ENCODE assay signal across 15 cellular contexts in the genomic region with DNA sequence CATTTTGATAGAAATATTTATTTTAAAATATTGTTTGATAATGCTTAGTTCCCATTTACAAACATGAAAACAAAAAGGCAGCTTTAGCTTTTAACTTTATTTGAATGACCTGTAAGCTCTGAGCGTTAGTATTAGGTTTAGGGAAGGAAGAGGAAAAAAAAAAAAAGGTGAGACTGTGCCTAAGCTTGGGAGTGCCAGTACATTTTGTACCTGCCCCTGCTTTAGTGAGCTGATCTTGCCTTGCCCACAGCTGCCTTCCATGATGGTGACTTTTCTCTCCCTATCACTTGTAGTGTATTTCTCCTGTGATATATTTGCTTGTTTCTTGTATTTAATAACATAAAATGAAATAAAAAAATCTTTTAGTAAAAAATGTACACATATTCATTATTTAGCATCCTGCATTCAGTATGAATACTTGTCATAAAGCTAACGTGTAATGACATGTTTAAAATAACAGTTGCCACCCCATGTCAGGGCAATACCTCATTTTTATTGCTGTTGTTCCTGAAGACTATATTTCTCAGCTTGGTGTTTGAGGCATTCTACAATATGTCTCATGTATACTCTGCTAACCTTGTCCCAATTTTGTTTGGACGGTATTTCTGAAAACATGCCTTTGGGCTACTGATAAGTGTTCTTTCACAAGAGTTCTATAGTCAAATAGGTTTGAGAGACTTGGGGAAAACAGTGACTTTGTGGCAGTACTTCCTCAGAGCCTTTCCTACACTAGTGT.
"Had no signal": no experiment of that assay in that cellular context is flagged by ENCODE, and none has a peak within 500 bp of the region (broad histone marks: within the 10 kb centered on the region; RNA-seq: fewer than 3 reads in every experiment).

No MANE protein-coding gene starts in this region.

- H3K36me3 Mint-ChIP-seq: type B pancreatic cell had no signal

- H3K9me3 ChIP-seq: lower lobe of right lung, suprapubic skin had no signal

- H3K27ac ChIP-seq: lower lobe of right lung, suprapubic skin had no signal

- H3K36me3 ChIP-seq: lower lobe of right lung had no signal

- H3K4me3 ChIP-seq: lower lobe of right lung, suprapubic skin had no signal

- H3K27me3 Mint-ChIP-seq: activated naive CD8-positive, alpha-beta T cell; T-helper 17 cell; type B pancreatic cell had no signal

- DNase-seq: activated CD4-positive, CD25-positive, alpha-beta regulatory T cell; activated effector memory CD4-positive, alpha-beta T cell treated with anti-CD3 and anti-CD28 coated beads, Interleukin-2, amount 50 U/mL, for 16 hours; activated T-cell treated with anti-CD3 and anti-CD28 coated beads, Interleukin-2, amount 50 U/mL, for 1 hour; amygdala; brain microvascular endothelial cell; hippocampal formation; kidney glomerular epithelial cell; lower lobe of right lung; nephron progenitor cell; stimulated activated CD4-positive, alpha-beta T cell treated with anti-CD3 and anti-CD28 coated beads, Interleukin-2, amount 100 ng/mL, for 48 hours; stimulated activated naive CD4-positive, alpha-beta T cell treated with Interleukin-2 at 50 U/mL for 16 hours; T-helper 17 cell had no signal

- H3K27me3 ChIP-seq: brain microvascular endothelial cell, suprapubic skin had no signal

- H3K4me3 Mint-ChIP-seq: activated naive CD8-positive, alpha-beta T cell; nephron progenitor cell; T-helper 17 cell; type B pancreatic cell had no signal

- H3K27ac Mint-ChIP-seq: T-helper 17 cell, type B pancreatic cell had no signal

- ATAC-seq: lower lobe of right lung, T-helper 17 cell had no signal
